2 cellular contexts compared by ENCODE assay signal in genomic region chr4:6250235-6250983, GRCh38.
A peak's percentile ranks its signal among the peaks of the same experiment; 100 is the strongest.
TF ChIP-seq lines count a peak whose summit lies in the region.

No MANE protein-coding gene starts in this region.

TF ChIP-seq in HEK293, 187 proteins besides CTCF, POLR2A, EP300 and RAD21:
- peak; percentile 65 for TF ChIP-seq ZNF654 (tag by site-specific recombination; IDR thresholded peaks at IDR 0.05; ENCODE audit: low read depth)
- no peak for TF ChIP-seq ZNF239 (tag by site-specific recombination; IDR thresholded peaks at IDR 0.05)

TF ChIP-seq in GM12878, 131 proteins besides CTCF, POLR2A, EP300 and RAD21:
- TF ChIP-seq ZZZ3 (IDR thresholded peaks at IDR 0.05; ENCODE audit: control insufficient read depth, insufficient read length, low read depth) (no peak), SMC3 (IDR thresholded peaks at IDR 0.05; ENCODE audit: borderline replicate concordance, low read length) (peak; percentile 87)
TF ChIP-seq in GM12878: peak in this region for 1.
